Comparison of ENCODE assay signal across 1 cellular context in the genomic region with DNA sequence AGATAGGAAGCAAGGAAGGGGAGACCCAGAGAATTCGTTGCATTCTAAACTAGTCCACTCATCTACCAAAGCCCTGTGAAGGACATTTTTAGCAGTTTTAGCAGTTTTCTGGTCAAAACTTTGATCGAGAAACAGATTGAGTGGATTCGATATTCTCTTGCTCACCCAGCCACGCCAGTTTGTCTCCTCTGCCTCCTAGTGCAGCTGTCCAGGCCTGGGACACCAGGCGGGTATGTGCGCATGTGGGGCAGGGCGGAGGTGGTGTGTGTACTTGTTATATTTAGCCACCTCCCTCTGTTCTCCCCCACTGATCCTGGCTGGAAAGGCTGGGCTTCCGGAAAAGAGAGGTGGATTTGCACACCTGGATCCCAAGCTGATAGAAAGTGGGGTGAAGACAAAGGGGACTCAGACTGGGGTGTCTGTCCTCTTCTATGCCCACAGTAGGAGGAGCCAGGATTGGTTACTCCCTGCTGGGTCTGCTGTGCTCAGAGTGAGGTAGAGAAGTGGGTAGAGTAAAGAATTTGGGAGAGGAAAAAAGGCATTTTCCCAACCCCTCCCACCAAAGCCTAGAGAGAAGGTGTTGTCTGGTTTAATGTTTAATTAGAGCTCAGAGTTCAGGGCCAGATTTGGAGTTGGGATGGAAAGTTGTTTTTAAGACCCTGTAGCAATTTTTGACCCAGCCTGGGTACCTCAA.
TF ChIP-seq lines count a peak whose summit lies in the region.

No MANE protein-coding gene starts in this region.

TF ChIP-seq in endothelial cell of umbilical vein, 7 proteins besides CTCF, POLR2A, EP300 and RAD21:
- TF ChIP-seq, protein P1, sequence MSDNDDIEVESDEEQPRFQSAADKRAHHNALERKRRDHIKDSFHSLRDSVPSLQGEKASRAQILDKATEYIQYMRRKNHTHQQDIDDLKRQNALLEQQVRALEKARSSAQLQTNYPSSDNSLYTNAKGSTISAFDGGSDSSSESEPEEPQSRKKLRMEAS (IDR thresholded peaks at IDR 0.05; ENCODE audit: insufficient read depth, insufficient read length) = no peak
- TF ChIP-seq GATA2 (IDR thresholded peaks at IDR 0.05; ENCODE audit: insufficient read depth, insufficient read length, low read depth, low read length) = no peak
- TF ChIP-seq POLR2AphosphoS5 (IDR thresholded peaks at IDR 0.05; ENCODE audit: insufficient read depth, low read depth, low read length) = no peak
- TF ChIP-seq EZH2 (IDR thresholded peaks at IDR 0.05; ENCODE audit: borderline replicate concordance, low read depth, low read length, severe bottlenecking) = no peak
- TF ChIP-seq MYC (IDR thresholded peaks at IDR 0.05; ENCODE audit: low read depth, low read length) = no peak
- no peak for TF ChIP-seq JUN (IDR thresholded peaks at IDR 0.05; ENCODE audit: borderline replicate concordance, insufficient read depth, insufficient read length, low read depth)
- TF ChIP-seq FOS (IDR thresholded peaks at IDR 0.05; ENCODE audit: borderline replicate concordance, insufficient read depth, low read length) = no peak
